8 cellular contexts compared by ENCODE assay signal in the genomic region with DNA sequence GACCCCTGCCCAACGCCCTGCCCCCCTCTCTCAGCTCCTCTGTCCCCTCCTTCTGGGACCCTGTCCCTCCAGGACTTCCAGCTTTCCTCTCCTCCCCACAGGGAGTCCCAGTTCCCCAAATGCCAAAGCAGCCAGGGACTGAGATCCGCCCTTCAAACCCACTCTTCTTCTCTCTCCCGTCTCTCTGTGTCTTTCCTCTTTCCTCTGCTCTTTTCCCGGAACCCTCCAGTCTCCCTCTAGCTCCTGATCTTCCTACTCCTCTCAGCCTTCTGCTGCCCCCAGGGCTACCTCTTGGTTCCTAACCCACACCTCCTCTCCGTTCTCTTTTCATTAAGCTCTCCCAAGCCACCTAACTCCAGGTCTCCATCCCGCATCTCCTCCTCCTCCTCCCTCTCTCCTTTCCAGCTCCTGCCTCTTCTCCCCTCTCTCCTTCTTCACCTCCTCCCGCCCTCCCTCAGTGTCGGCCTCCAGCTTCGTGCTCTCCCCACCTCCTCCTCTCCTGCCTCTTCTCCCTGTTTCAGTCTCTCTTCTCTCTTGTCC. TPM values are rescaled to one million over a fixed set of nuclear protein-coding genes. Genes with fewer than 3 reads are reported as not detected.
DNase-seq lines count a peak whose midpoint lies in the region; ATAC-seq, FAIRE-seq and TF ChIP-seq lines count a peak whose summit lies in the region.

A gene (minus strand): TSS at position 536 of the 540 bp plus-strand sequence. CDS start 555 bp downstream, outside the sequence.

- ATAC-seq in GM12878: no peak
- ATAC-seq in stimulated activated naive CD8-positive, alpha-beta T cell treated with anti-CD3 and anti-CD28 coated beads, Interleukin-15, amount 100 ng/mL, for 72 hours: no peak

- H3K4me3 ChIP-seq in Caco-2 (ENCODE audit: low read depth, low read length) (peak within 1 kb of the TSS; percentile 56), GM12878 (peak within 1 kb of the TSS; percentile 91)
- peak within 1 kb of the TSS; percentile 58 for H3K4me3 ChIP-seq in Jurkat, Clone E6-1 (ENCODE audit: low read length)

- peak within 1 kb of the TSS; percentile 15; the same call in 1 of the 2 replicates for H3K27ac ChIP-seq in GM12878 (ENCODE audit: control insufficient read depth, insufficient read depth)

- SMC1A ChIA-PET in GM12878 (lab: Charles Lee; ENCODE audit: uncharacterized antibody, unreplicated experiment): interaction anchor here (0.7 to 2.4 kb wide), 15 partner anchors 8 to 348 kb away, joined by 3 to 13 read pairs (median 4); a partner anchor contains a TSS

- DNase-seq in Caco-2 (peak; percentile 41 to 43), GM12878 (ENCODE audit: low read depth, low spot score) (no peak), kidney glomerular epithelial cell (lab: John Stamatoyannopoulos, UW) (peak; percentile 17), GF-D8 (lab: John Stamatoyannopoulos, UW) (no peak)
- no peak for DNase-seq in Jurkat, Clone E6-1 (ENCODE audit: low read depth, low spot score)
- no peak for DNase-seq in stimulated activated naive CD8-positive, alpha-beta T cell treated with anti-CD3 and anti-CD28 coated beads, Interleukin-15, amount 100 ng/mL, for 72 hours
- no peak for DNase-seq in stimulated activated CD4-positive, alpha-beta T cell treated with anti-CD3 and anti-CD28 coated beads, Interleukin-4, amount 100 ng/mL, for 1 hour
- no peak for DNase-seq in stimulated activated CD4-positive, alpha-beta T cell treated with anti-CD3 and anti-CD28 coated beads, Interleukin-4, amount 100 ng/mL, for 4 hours

- RAD21 ChIA-PET in GM12878 (lab: Charles Lee; ENCODE audit: unreplicated experiment): interaction anchor here (0.6 to 2.1 kb wide), 26 partner anchors 12 to 487 kb away, joined by 3 to 18 read pairs (median 4); a partner anchor contains a TSS

- CTCF ChIA-PET in Caco-2 (lab: Charles Lee) (interaction anchor here (0.6 to 2.7 kb wide), 16 partner anchors 8 to 1308 kb away, joined by 3 to 28 read pairs (median 6); a partner anchor contains a TSS), GM12878 (lab: Yijun Ruan, JAX) (interaction anchor here (0.6 to 3.6 kb wide), 27 partner anchors 8 to 354 kb away, joined by 3 to 31 read pairs (median 4); a partner anchor contains a TSS)

- WGBS in GM12878 (ENCODE audit: insufficient coverage, insufficient replicate concordance, low lambda C conversion rate, missing lambda C conversion rate): 0% methylated on average over 9 of the region's 9 CpGs

- BruUV-seq in Caco-2 (replicated peaks; lab: Mats Ljungman, UMichigan) (TSS peak; percentile 87), GM12878 (replicated peaks; lab: Mats Ljungman, UMichigan) (no TSS peak)

- no peak for TF ChIP-seq RAD21 in GM12878 (IDR thresholded peaks at IDR 0.05; ENCODE audit: insufficient read depth, low read depth, low read length)

- H3K27me3 ChIP-seq in Caco-2 (replicated peaks; ENCODE audit: control insufficient read depth, insufficient read depth, low read length): no peaks in the 10 kb centered on the region
- H3K27me3 ChIP-seq in GM12878 (replicated peaks in 1 of 2; ENCODE audit: control insufficient read depth in 2 of 2, insufficient read depth in 2 of 2, low read length in 1 of 2): no peaks in the 10 kb centered on the region

- H3K36me3 ChIP-seq in Caco-2 (ENCODE audit: control insufficient read depth, insufficient read depth, low read length) (no peaks in the 10 kb centered on the region), GM12878 (ENCODE audit: control insufficient read depth in 2 of 2, insufficient read depth in 2 of 2, low read length in 1 of 2) (no peaks in the 10 kb centered on the region)

- no peaks in the 10 kb centered on the region for H3K36me3 Mint-ChIP-seq in Caco-2 (ENCODE audit: insufficient read depth, unreplicated experiment)

- H3K27me3 Mint-ChIP-seq in Caco-2 (ENCODE audit: insufficient read depth, unreplicated experiment): no peaks in the 10 kb centered on the region
- no peaks in the 10 kb centered on the region for H3K27me3 Mint-ChIP-seq in stimulated activated naive CD8-positive, alpha-beta T cell treated with anti-CD3 and anti-CD28 coated beads, Interleukin-15, amount 100 ng/mL, for 72 hours

- H3K27ac Mint-ChIP-seq in Caco-2 (ENCODE audit: unreplicated experiment): peak within 1 kb of the TSS; percentile 69
- peak within 1 kb of the TSS; percentile 67 to 87 for H3K27ac Mint-ChIP-seq in stimulated activated naive CD8-positive, alpha-beta T cell treated with anti-CD3 and anti-CD28 coated beads, Interleukin-15, amount 100 ng/mL, for 72 hours

- H3K4me1 ChIP-seq in Caco-2: peaks cover 9% of the 10 kb centered on the region; the same call in 1 of the 2 replicates
- H3K4me1 ChIP-seq in GM12878 (ENCODE audit: control insufficient read depth, insufficient read depth, low read length): peaks cover 20% of the 10 kb centered on the region

- TF ChIP-seq EP300 in GM12878 (IDR thresholded peaks at IDR 0.05; ENCODE audit: borderline replicate concordance in 1 of 2, control insufficient read depth in 1 of 2, low read depth in 2 of 2, low read length in 2 of 2): no peak

- no peaks in the 10 kb centered on the region for H3K9me3 Mint-ChIP-seq in Caco-2 (ENCODE audit: unreplicated experiment)
- H3K9me3 Mint-ChIP-seq in stimulated activated naive CD8-positive, alpha-beta T cell treated with anti-CD3 and anti-CD28 coated beads, Interleukin-15, amount 100 ng/mL, for 72 hours: no peaks in the 10 kb centered on the region

- H3K4me1 Mint-ChIP-seq in Caco-2 (ENCODE audit: low read depth, unreplicated experiment): peaks cover 16% of the 10 kb centered on the region
- H3K4me1 Mint-ChIP-seq in stimulated activated naive CD8-positive, alpha-beta T cell treated with anti-CD3 and anti-CD28 coated beads, Interleukin-15, amount 100 ng/mL, for 72 hours: peaks cover 48% of the 10 kb centered on the region

- intact Hi-C loops in Caco-2 (cut with micrococcal nuclease; ENCODE audit: unreplicated experiment) (loop anchor here (1.0 to 5.0 kb wide), 5 partner anchors 8 to 139 kb away; a partner anchor contains a TSS), GM12878 (cut with micrococcal nuclease; ENCODE audit: unreplicated experiment) (loop anchor here (1.0 to 5.0 kb wide), 3 partner anchors 30 to 192 kb away; a partner anchor contains a TSS)

- H3K9me3 ChIP-seq in Caco-2 (no peaks in the 10 kb centered on the region), GM12878 (replicated peaks; ENCODE audit: control insufficient read depth, insufficient read depth, low read length) (no peaks in the 10 kb centered on the region)

- H2AFZ ChIP-seq in GM12878 (ENCODE audit: control insufficient read depth, low read depth, low read length): peak within 1 kb of the TSS; percentile 88

- no peaks in the 10 kb centered on the region for H3K79me2 ChIP-seq in GM12878 (ENCODE audit: control insufficient read depth, insufficient read depth, low read length)

- H3K4me2 ChIP-seq in GM12878 (ENCODE audit: control insufficient read depth, insufficient read depth): peak within 1 kb of the TSS; percentile 97

- in situ Hi-C loops in GM12878 (cut with MboI): loop anchor here (5.0 to 25.0 kb wide), 2 partner anchors 192 to 1242 kb away; a partner anchor contains a TSS

- no peak; the same call in 1 of the 2 replicates for TF ChIP-seq POLR2A in GM12878 (IDR thresholded peaks at IDR 0.05; ENCODE audit: low read depth, low read length)

- POLR2A ChIA-PET in Caco-2 (lab: Charles Lee): interaction anchor here (0.6 to 2.1 kb wide), 6 partner anchors 16 to 226 kb away, joined by 3 to 12 read pairs (median 6); a partner anchor contains a TSS
- POLR2A ChIA-PET in GM12878 (lab: Charles Lee): interaction anchor here (0.6 to 2.0 kb wide), 11 partner anchors 9 to 324 kb away, joined by 3 to 15 read pairs (median 4); a partner anchor contains a TSS

- peak within 1 kb of the TSS; percentile 37; the same call in 1 of the 2 replicates for H3K9ac ChIP-seq in GM12878 (ENCODE audit: control insufficient read depth, insufficient read depth, low read length)

- TF ChIP-seq CTCF in Caco-2 (IDR thresholded peaks at IDR 0.05; ENCODE audit: insufficient read depth in 1 of 2, low read depth in 1 of 2, low read length in 1 of 2, severe bottlenecking in 1 of 2, unreplicated experiment in 1 of 2): no peak
- TF ChIP-seq CTCF in GM12878 (IDR thresholded peaks at IDR 0.05 in 2 of 3, conservative IDR thresholded peaks at IDR 0.05 in 1 of 3; ENCODE audit: control insufficient read depth in 2 of 3, extremely low read depth in 1 of 3, insufficient read depth in 1 of 3, low read depth in 3 of 3, low read length in 3 of 3): no peak

- H3K4me3 Mint-ChIP-seq in Caco-2 (ENCODE audit: unreplicated experiment): peak within 1 kb of the TSS; percentile 77
- peak within 1 kb of the TSS; percentile 89 to 97 for H3K4me3 Mint-ChIP-seq in stimulated activated naive CD8-positive, alpha-beta T cell treated with anti-CD3 and anti-CD28 coated beads, Interleukin-15, amount 100 ng/mL, for 72 hours

- FAIRE-seq in GM12878 (lab: Jason Lieb, UNC): no peak

- no peaks in the 10 kb centered on the region for H4K20me1 ChIP-seq in GM12878 (ENCODE audit: control insufficient read depth, insufficient read depth)

TF ChIP-seq in GM12878, 131 proteins besides CTCF, POLR2A, EP300 and RAD21 (continues in another document):
- TF ChIP-seq HDGF (IDR thresholded peaks at IDR 0.05) (peak; percentile 89), IKZF2 (IDR thresholded peaks at IDR 0.05) (peak in 1 of 2 experiments; percentile 62; a peak in 2 of 4 replicates)

RNA-seq across cellular contexts. Expression of the gene that starts here (rescaled TPM):
- total RNA-seq in Caco-2 (2022): 10.5 and 15.9 TPM in 2 replicates
- 21.9 TPM for polyA plus RNA-seq in Jurkat, Clone E6-1 (2012; ENCODE audit: insufficient read depth, insufficient read length)
- total RNA-seq in GM12878 (2013; cell fraction: nucleolus; rRNA removed): 0.54 and 0.61 TPM in 2 replicates
- total RNA-seq in GM12878 (2014; rRNA removed): 3.5 and 5.5 TPM in 2 replicates
- 1.8 and 2.3 TPM in 2 replicates for total RNA-seq in GM12878 (2014; rRNA removed; fragmentation: Illumina TruSeq; extraction: Trizol)
- total RNA-seq in GM12878 (2021): 3.3 and 3.9 TPM in 2 replicates
- 6.3 TPM for polyA plus RNA-seq in GM12878 (2011; ENCODE audit: low read depth)
- polyA plus RNA-seq in GM12878 (2011; rRNA removed): 1.2 and 1.7 TPM in 2 replicates
- polyA plus RNA-seq in GM12878 (2011; cell fraction: cytosol; rRNA removed): 2.6 and 5.5 TPM in 2 replicates
- polyA plus RNA-seq in GM12878 (2011; cell fraction: nucleus; rRNA removed): 0.54 and 1.2 TPM in 2 replicates
- polyA plus RNA-seq in GM12878 (2012): 9.7 and 10.8 TPM in 2 replicates
- polyA plus RNA-seq in GM12878 (2014; fragmentation: Illumina TruSeq; extraction: Trizol): 1.9 TPM in 2 replicates
- 1 to 10 TPM; 5.4 to 7.5 TPM for polyA plus RNA-seq in GM12878 (2014; fragmentation: Nextera tagmentation; extraction: Ambion mirVana)
- 1.8 and 2.7 TPM in 2 replicates for polyA plus RNA-seq in GM12878 (2014; rRNA removed)
- polyA plus RNA-seq in GM12878 (2016; fragmentation: Nextera tagmentation; extraction: Ambion mirVana): 1 to 10 TPM; 1.9 to 2.6 TPM
- polyA minus RNA-seq in GM12878 (2011; rRNA and poly(A)+ RNA removed): 0.93 TPM in 1 of 2 replicates, not detected in the other
- polyA minus RNA-seq in GM12878 (2011; cell fraction: cytosol; rRNA and poly(A)+ RNA removed): 2.9 TPM in 1 of 2 replicates, not detected in the other
- 1.9 TPM in 1 of 2 replicates, not detected in the other for polyA minus RNA-seq in GM12878 (2011; cell fraction: nucleus; rRNA and poly(A)+ RNA removed)

Comparison
In these comparisons a context has a peak if more than half of its experiments do, and no peak if none do; other contexts are left out.
1. DNase-seq: peak in Caco-2 (2 of 2) and kidney glomerular epithelial cell (single experiment); none in Jurkat, Clone E6-1 (single experiment), GM12878 (single experiment), stimulated activated naive CD8-positive, alpha-beta T cell treated with anti-CD3 and anti-CD28 coated beads, Interleukin-15, amount 100 ng/mL, for 72 hours (0 of 2), stimulated activated CD4-positive, alpha-beta T cell treated with anti-CD3 and anti-CD28 coated beads, Interleukin-4, amount 100 ng/mL, for 1 hour (single experiment), GF-D8 (single experiment) and stimulated activated CD4-positive, alpha-beta T cell treated with anti-CD3 and anti-CD28 coated beads, Interleukin-4, amount 100 ng/mL, for 4 hours (0 of 2).
2. Peak in every context shown above with its lines, with median percentiles within 50 percentile points of each other: H3K4me3 ChIP-seq.